37 cellular contexts compared by ENCODE assay signal in genomic region chr15:57373251-57373881, GRCh38. TPM values are rescaled to one million over a fixed set of nuclear protein-coding genes. Genes with fewer than 3 reads are reported as not detected.
"Had no signal": no experiment of that assay in that cellular context is flagged by ENCODE, and none has a peak within 500 bp of the region (broad histone marks: within the 10 kb centered on the region; RNA-seq: fewer than 3 reads in every experiment).

No MANE protein-coding gene starts in this region.

- H3K9me3 ChIP-seq: adrenal gland, body of pancreas, esophagus squamous epithelium, gastroesophageal sphincter, heart right ventricle had no signal

- DNase-seq: activated B cell treated with CpG ODN at 0.5 μM for 24 hours; activated CD4-positive, alpha-beta memory T cell treated with anti-CD3 and anti-CD28 coated beads for 36 hours; activated CD4-positive, alpha-beta T cell treated with anti-CD3 and anti-CD28 coated beads for 48 hours; activated CD8-positive, alpha-beta memory T cell treated with anti-CD3 and anti-CD28 coated beads, Interleukin-2, amount 10 ng/mL, durations not matched to agents 7 days and 5 days; activated CD8-positive, alpha-beta memory T cell treated with anti-CD3 and anti-CD28 coated beads, Interleukin-2, amount 50 U/mL, for 4 hours; activated CD8-positive, alpha-beta T cell treated with anti-CD3 and anti-CD28 coated beads, Interleukin-2, amount 10 ng/mL, durations not matched to agents 7 days and 5 days; activated effector memory CD4-positive, alpha-beta T cell treated with anti-CD3 and anti-CD28 coated beads, Interleukin-2, amount 50 U/mL, for 16 hours; activated naive CD4-positive, alpha-beta T cell treated with anti-CD3 and anti-CD28 coated beads for 36 hours; activated naive CD8-positive, alpha-beta T cell treated with anti-CD3 and anti-CD28 coated beads for 36 hours; activated naive CD8-positive, alpha-beta T cell treated with anti-CD3 and anti-CD28 coated beads, Interleukin-2, amount 50 U/mL, for 24 hours; activated T-cell treated with anti-CD3 and anti-CD28 coated beads, Interleukin-2, amount 50 U/mL, for 1 hour; activated T-cell treated with anti-CD3 and anti-CD28 coated beads, Interleukin-2, amount 50 U/mL, for 48 hours; adrenal gland; amygdala; aorta; body of pancreas; caudate nucleus; cortex of kidney; dermis blood vessel endothelial cell; effector CD4-positive, alpha-beta T cell; effector memory CD8-positive, alpha-beta T cell; esophagus squamous epithelium; foreskin melanocyte; heart right ventricle; T-helper 17 cell; T1000; WERI-Rb-1 had no signal

- H3K27me3 ChIP-seq: adrenal gland, body of pancreas had no signal

- H3K36me3 Mint-ChIP-seq: activated CD4-positive, alpha-beta memory T cell treated with anti-CD3 and anti-CD28 coated beads for 36 hours; activated CD8-positive, alpha-beta memory T cell treated with anti-CD3 and anti-CD28 coated beads, Interleukin-2, amount 10 ng/mL, durations not matched to agents 7 days and 5 days; activated naive CD4-positive, alpha-beta T cell treated with anti-CD3 and anti-CD28 coated beads, Interleukin-2, amount 50 U/mL, for 24 hours had no signal

- H3K4me3 Mint-ChIP-seq: activated B cell treated with CpG ODN at 0.5 μM for 24 hours; activated CD4-positive, alpha-beta memory T cell treated with anti-CD3 and anti-CD28 coated beads for 36 hours; activated CD8-positive, alpha-beta memory T cell treated with anti-CD3 and anti-CD28 coated beads, Interleukin-2, amount 10 ng/mL, durations not matched to agents 7 days and 5 days; activated CD8-positive, alpha-beta T cell treated with anti-CD3 and anti-CD28 coated beads, Interleukin-2, amount 10 ng/mL, durations not matched to agents 7 days and 5 days; activated naive CD4-positive, alpha-beta T cell treated with anti-CD3 and anti-CD28 coated beads for 36 hours; activated naive CD4-positive, alpha-beta T cell treated with anti-CD3 and anti-CD28 coated beads, Interleukin-2, amount 50 U/mL, for 24 hours; activated naive CD8-positive, alpha-beta T cell treated with anti-CD3 and anti-CD28 coated beads for 36 hours; activated naive CD8-positive, alpha-beta T cell treated with anti-CD3 and anti-CD28 coated beads, Interleukin-2, amount 50 U/mL, for 24 hours; activated T-helper 1 cell treated with anti-CD3 and anti-CD28 coated beads, Interleukin-12 subunit alpha, Interleukin-12 subunit beta, Interleukin-2, Interleukin-4 antibody, amounts not matched to agents 30 ng/mL and 10 ng/mL and 1 ng/mL, durations not matched to agents 14 hours and 24 hours and 36 hours; effector memory CD8-positive, alpha-beta T cell; T-helper 17 cell; T-helper 2 cell treated with Interferon-gamma antibody and Interleukin-4, amounts not matched to agents 5 μg/mL and 100 μg/mL, for 36 hours had no signal

- H3K36me3 ChIP-seq: adrenal gland, esophagus squamous epithelium, gastroesophageal sphincter, heart right ventricle, WERI-Rb-1 had no signal

- H3K4me1 ChIP-seq: adrenal gland had no signal

- FAIRE-seq: colon, endothelial cell of umbilical vein had no signal

- H3K9me3 Mint-ChIP-seq: activated B cell treated with CpG ODN at 0.5 μM for 24 hours; activated CD4-positive, alpha-beta memory T cell treated with anti-CD3 and anti-CD28 coated beads for 36 hours; activated naive CD4-positive, alpha-beta T cell treated with anti-CD3 and anti-CD28 coated beads for 36 hours; activated naive CD4-positive, alpha-beta T cell treated with anti-CD3 and anti-CD28 coated beads, Interleukin-2, amount 50 U/mL, for 24 hours; activated naive CD8-positive, alpha-beta T cell treated with anti-CD3 and anti-CD28 coated beads for 36 hours; activated naive CD8-positive, alpha-beta T cell treated with anti-CD3 and anti-CD28 coated beads, Interleukin-2, amount 50 U/mL, for 24 hours; activated T-helper 1 cell treated with anti-CD3 and anti-CD28 coated beads, Interleukin-12 subunit alpha, Interleukin-12 subunit beta, Interleukin-2, Interleukin-4 antibody, amounts not matched to agents 30 ng/mL and 10 ng/mL and 1 ng/mL, durations not matched to agents 14 hours and 24 hours and 36 hours; activated T-helper 2 cell treated with anti-CD3 and anti-CD28 coated beads, Interferon-gamma antibody, Interleukin-2, Interleukin-4, amounts not matched to agents 10 μg/mL and 5 μg/mL and 100 μg/mL, durations not matched to agents 14 hours and 24 hours and 36 hours; effector memory CD8-positive, alpha-beta T cell; T-helper 2 cell treated with Interferon-gamma antibody and Interleukin-4, amounts not matched to agents 5 μg/mL and 100 μg/mL, for 36 hours had no signal

- H3K4me3 ChIP-seq: adrenal gland, body of pancreas, esophagus squamous epithelium, gastroesophageal sphincter, heart right ventricle had no signal

- ATAC-seq: activated CD4-positive, CD25-positive, alpha-beta regulatory T cell treated with anti-CD3 and anti-CD28 coated beads, Interleukin-2, amount 50 U/mL, for 24 hours; activated CD8-positive, alpha-beta memory T cell treated with anti-CD3 and anti-CD28 coated beads, Interleukin-2, amount 10 ng/mL, durations not matched to agents 7 days and 5 days; activated CD8-positive, alpha-beta T cell treated with anti-CD3 and anti-CD28 coated beads, Interleukin-2, amount 10 ng/mL, durations not matched to agents 7 days and 5 days; activated naive CD8-positive, alpha-beta T cell treated with anti-CD3 and anti-CD28 coated beads, Interleukin-2, amount 50 U/mL, for 24 hours; body of pancreas; effector memory CD8-positive, alpha-beta T cell; gastroesophageal sphincter; heart right ventricle; T-helper 17 cell had no signal

- H3K27ac ChIP-seq: adrenal gland, body of pancreas, epithelial cell of prostate, esophagus squamous epithelium, gastroesophageal sphincter, heart right ventricle, WERI-Rb-1 had no signal

- H3K27ac Mint-ChIP-seq: activated B cell treated with CpG ODN at 0.5 μM for 24 hours; activated CD4-positive, alpha-beta memory T cell treated with anti-CD3 and anti-CD28 coated beads for 36 hours; activated CD8-positive, alpha-beta memory T cell treated with anti-CD3 and anti-CD28 coated beads, Interleukin-2, amount 10 ng/mL, durations not matched to agents 7 days and 5 days; activated CD8-positive, alpha-beta T cell treated with anti-CD3 and anti-CD28 coated beads, Interleukin-2, amount 10 ng/mL, durations not matched to agents 7 days and 5 days; activated naive CD4-positive, alpha-beta T cell treated with anti-CD3 and anti-CD28 coated beads for 36 hours; activated naive CD4-positive, alpha-beta T cell treated with anti-CD3 and anti-CD28 coated beads, Interleukin-2, amount 50 U/mL, for 24 hours; activated naive CD8-positive, alpha-beta T cell treated with anti-CD3 and anti-CD28 coated beads for 36 hours; activated naive CD8-positive, alpha-beta T cell treated with anti-CD3 and anti-CD28 coated beads, Interleukin-2, amount 50 U/mL, for 24 hours; activated T-helper 1 cell treated with anti-CD3 and anti-CD28 coated beads, Interleukin-12 subunit alpha, Interleukin-12 subunit beta, Interleukin-2, Interleukin-4 antibody, amounts not matched to agents 30 ng/mL and 10 ng/mL and 1 ng/mL, durations not matched to agents 14 hours and 24 hours and 36 hours; activated T-helper 2 cell treated with anti-CD3 and anti-CD28 coated beads, Interferon-gamma antibody, Interleukin-2, Interleukin-4, amounts not matched to agents 10 μg/mL and 5 μg/mL and 100 μg/mL, durations not matched to agents 14 hours and 24 hours and 36 hours; effector memory CD8-positive, alpha-beta T cell; T-helper 17 cell; T-helper 2 cell treated with Interferon-gamma antibody and Interleukin-4, amounts not matched to agents 5 μg/mL and 100 μg/mL, for 36 hours had no signal

RNA-seq across cellular contexts. Expression of gene CGNL1, which starts 2.9 kb away (rescaled TPM):
- total RNA-seq: activated CD4-positive, alpha-beta memory T cell treated with anti-CD3 and anti-CD28 coated beads for 36 hours; activated CD8-positive, alpha-beta memory T cell treated with anti-CD3 and anti-CD28 coated beads for 36 hours; activated CD8-positive, alpha-beta memory T cell treated with anti-CD3 and anti-CD28 coated beads, Interleukin-2, amount 10 ng/mL, durations not matched to agents 7 days and 5 days; activated CD8-positive, alpha-beta T cell treated with anti-CD3 and anti-CD28 coated beads, Interleukin-2, amount 10 ng/mL, durations not matched to agents 7 days and 5 days; activated naive CD4-positive, alpha-beta T cell treated with anti-CD3 and anti-CD28 coated beads for 36 hours; activated naive CD8-positive, alpha-beta T cell treated with anti-CD3 and anti-CD28 coated beads for 36 hours; activated T-helper 1 cell treated with anti-CD3 and anti-CD28 coated beads, Interleukin-12 subunit alpha, Interleukin-12 subunit beta, Interleukin-2, Interleukin-4 antibody, amounts not matched to agents 30 ng/mL and 10 ng/mL and 1 ng/mL, durations not matched to agents 14 hours and 24 hours and 36 hours; activated T-helper 2 cell treated with anti-CD3 and anti-CD28 coated beads, Interferon-gamma antibody, Interleukin-2, Interleukin-4, amounts not matched to agents 10 μg/mL and 5 μg/mL and 100 μg/mL, durations not matched to agents 14 hours and 24 hours and 36 hours; T-helper 17 cell had no signal
